ENCODE assay signal across 12 cellular contexts in the genomic region with DNA sequence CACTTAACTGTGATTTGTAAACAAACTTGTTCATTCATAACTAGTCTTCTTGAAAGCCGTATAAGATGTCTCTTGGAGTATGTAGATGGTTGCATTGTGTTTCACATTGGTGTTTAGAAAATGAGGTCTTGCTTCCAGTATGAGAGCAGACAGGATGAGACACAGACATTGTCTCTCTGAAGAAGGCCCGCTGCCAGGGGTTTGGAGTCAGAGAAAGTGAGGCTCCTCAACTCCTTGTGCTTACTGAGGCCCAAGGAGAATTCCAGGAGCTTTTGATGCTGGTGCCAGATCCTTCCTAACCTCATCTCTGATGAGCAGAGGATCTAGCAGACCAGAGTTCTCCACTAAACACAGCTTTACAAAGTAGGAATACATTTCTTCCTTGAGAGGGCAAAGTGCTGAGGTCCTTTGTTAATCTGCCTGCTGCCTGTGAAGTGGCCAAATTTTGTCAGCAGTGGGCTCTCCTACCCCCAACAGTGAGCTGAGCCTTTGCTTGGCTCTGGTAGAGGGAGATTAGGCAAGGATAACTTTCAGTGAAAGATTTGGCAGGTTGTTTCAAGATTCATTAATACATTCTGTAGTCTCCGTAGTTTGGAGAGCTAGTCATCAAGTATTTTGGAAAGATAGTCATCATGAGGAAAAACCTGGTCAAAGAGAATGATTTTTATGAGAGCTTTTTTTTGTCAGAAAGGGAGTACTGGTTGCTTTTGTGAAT. TPM values are rescaled to one million over a fixed set of nuclear protein-coding genes. Genes with fewer than 3 reads are reported as not detected.
DNase-seq lines count a peak whose midpoint lies in the region; ATAC-seq, FAIRE-seq and TF ChIP-seq lines count a peak whose summit lies in the region.
"Had no signal": no experiment of that assay in that cellular context is flagged by ENCODE, and none has a peak within 500 bp of the region (broad histone marks: within the 10 kb centered on the region; RNA-seq: fewer than 3 reads in every experiment).

No MANE protein-coding gene starts in this region.

- H3K36me3 ChIP-seq in stomach = peaks cover 22 to 65% (median 51%) of the 10 kb centered on the region in 4 donors
- peaks cover 24 to 69% of the 10 kb centered on the region in 2 experiments for H3K36me3 ChIP-seq in HepG2 (replicated peaks in 1 of 2; ENCODE audit: control insufficient read depth in 1 of 2, insufficient read depth in 2 of 2, low read length in 2 of 2)

- peak overlapping the region; percentile 53 for H3K27ac Mint-ChIP-seq in activated CD8-positive, alpha-beta T cell treated with anti-CD3 and anti-CD28 coated beads, Interleukin-2, amount 10 ng/mL, durations not matched to agents 7 days and 5 days
- H3K27ac Mint-ChIP-seq in memory B cell = peak overlapping the region; percentile 43
- H3K27ac Mint-ChIP-seq: activated T-cell treated with anti-CD3 and anti-CD28 coated beads, Interleukin-2, amount 50 U/mL, for 72 hours; IgD-negative memory B cell had no signal

- H3K4me3 ChIP-seq in stomach (no peak overlapping the region), HepG2 (replicated peaks in 1 of 3; ENCODE audit: insufficient read depth in 1 of 3, low read depth in 2 of 3, low read length in 3 of 3) (no peak overlapping the region)
- H3K4me3 ChIP-seq: coronary artery had no signal

- peak overlapping the region in 4 of 5 donors; percentile 59 to 82 (median 72) for H3K27ac ChIP-seq in stomach
- H3K27ac ChIP-seq in HepG2 (ENCODE audit: extremely low read length, insufficient read depth, low read length) = no peak overlapping the region

- POLR2A ChIA-PET in activated CD8-positive, alpha-beta T cell treated with anti-CD3 and anti-CD28 coated beads, Interleukin-2, amount 10 ng/mL, durations not matched to agents 7 days and 5 days (lab: Charles Lee) = interaction anchor here (0.6 to 1.1 kb wide), 3 partner anchors 10 to 38 kb away, joined by 4 to 6 read pairs (median 5); partner anchors contain the start of gene MAPRE1
- POLR2A ChIA-PET in HepG2 (lab: Yijun Ruan, JAX) = interaction anchor here (2.5 kb wide), 1 partner anchor 9 kb away, joined by 16 read pairs; the partner anchor contains the start of gene MAPRE1

- no peak overlapping the region for H3K9ac ChIP-seq in HepG2 (ENCODE audit: insufficient read depth, low read depth, low read length)

- no peak for FAIRE-seq in HepG2 (lab: Jason Lieb, UNC)

- H3K9me3 ChIP-seq in stomach (no peaks in the 10 kb centered on the region), HepG2 (ENCODE audit: low read length) (no peaks in the 10 kb centered on the region)

- no peaks in the 10 kb centered on the region for H3K9me3 Mint-ChIP-seq in activated CD8-positive, alpha-beta T cell treated with anti-CD3 and anti-CD28 coated beads, Interleukin-2, amount 10 ng/mL, durations not matched to agents 7 days and 5 days (ENCODE audit: insufficient read depth)
- no peaks in the 10 kb centered on the region for H3K9me3 Mint-ChIP-seq in memory B cell
- H3K9me3 Mint-ChIP-seq: activated T-cell treated with anti-CD3 and anti-CD28 coated beads, Interleukin-2, amount 50 U/mL, for 72 hours; IgD-negative memory B cell had no signal

- H3K4me1 ChIP-seq in stomach = peaks cover 14 to 73% (median 46%) of the 10 kb centered on the region in 4 donors
- no peaks in the 10 kb centered on the region for H3K4me1 ChIP-seq in HepG2 (ENCODE audit: insufficient read depth, low read length)

- no peaks in the 10 kb centered on the region for H3K27me3 Mint-ChIP-seq in activated CD8-positive, alpha-beta T cell treated with anti-CD3 and anti-CD28 coated beads, Interleukin-2, amount 10 ng/mL, durations not matched to agents 7 days and 5 days (ENCODE audit: low read depth)
- no peaks in the 10 kb centered on the region for H3K27me3 Mint-ChIP-seq in memory B cell
- H3K27me3 Mint-ChIP-seq: IgD-negative memory B cell had no signal

- no peak for ATAC-seq in activated CD8-positive, alpha-beta T cell treated with anti-CD3 and anti-CD28 coated beads, Interleukin-2, amount 10 ng/mL, durations not matched to agents 7 days and 5 days
- ATAC-seq in memory B cell (ENCODE audit: low read depth) = no peak
- no peak; the same call in 2 of the 3 replicates for ATAC-seq in HepG2
- ATAC-seq: activated T-cell treated with anti-CD3 and anti-CD28 coated beads, Interleukin-2, amount 50 U/mL, for 72 hours had no signal

- H3K4me2 ChIP-seq in HepG2 (ENCODE audit: low read depth, low read length) = no peak overlapping the region

- no peak for TF ChIP-seq POLR2A in stomach (IDR thresholded peaks at IDR 0.05)
- TF ChIP-seq POLR2A in HepG2 (IDR thresholded peaks at IDR 0.05; ENCODE audit: insufficient read depth in 1 of 2, low read depth in 2 of 2, low read length in 2 of 2) = no peak

- H2AFZ ChIP-seq in HepG2 (ENCODE audit: low read length) = no peak overlapping the region

- no peak for TF ChIP-seq RAD21 in HepG2 (CRISPR knock-in tag; IDR thresholded peaks at IDR 0.05)

- H3K27me3 ChIP-seq in stomach (no peaks in the 10 kb centered on the region), HepG2 (ENCODE audit: control insufficient read depth in 1 of 2, insufficient read depth in 2 of 2, low read length in 2 of 2) (no peaks in the 10 kb centered on the region)

- peaks cover 71% of the 10 kb centered on the region for H3K36me3 Mint-ChIP-seq in activated CD8-positive, alpha-beta T cell treated with anti-CD3 and anti-CD28 coated beads, Interleukin-2, amount 10 ng/mL, durations not matched to agents 7 days and 5 days (ENCODE audit: low read depth)
- H3K36me3 Mint-ChIP-seq in memory B cell = peaks cover 23% of the 10 kb centered on the region

- WGBS in stomach, 5 donors = 53 to 81% (median 74%) methylated on average over 3 of the region's 3 CpGs
- 92% methylated on average over 3 of the region's 3 CpGs for WGBS in HepG2 (ENCODE audit: low lambda C conversion rate)

- peaks cover 49% of the 10 kb centered on the region for H3K4me1 Mint-ChIP-seq in activated CD8-positive, alpha-beta T cell treated with anti-CD3 and anti-CD28 coated beads, Interleukin-2, amount 10 ng/mL, durations not matched to agents 7 days and 5 days (ENCODE audit: low read depth)
- H3K4me1 Mint-ChIP-seq in memory B cell = peaks cover 17% of the 10 kb centered on the region

- in situ Hi-C loops in HepG2 (cut with HindIII; ENCODE audit: extremely low pct_ligation_motif_present, low pct_unique_long_range_greater_than_20kb) = no loop called here

- intact Hi-C loops in stomach (cut with DNase I; ENCODE audit: low total_unique reads) = no loop called here
- intact Hi-C loops in HepG2 (cut with micrococcal nuclease; ENCODE audit: unreplicated experiment) = loop anchor here (5.0 kb wide), 2 partner anchors 37 to 1102 kb away; no protein-coding TSS in a partner anchor

- DNase-seq in GM03348 (ENCODE audit: low spot score) (peak; percentile 54), memory B cell (ENCODE audit: low spot score in 2 of 2) (no peak), stomach (no peak), HepG2 (ENCODE audit: low spot score) (no peak)
- no peak for DNase-seq in activated CD8-positive, alpha-beta T cell treated with anti-CD3 and anti-CD28 coated beads, Interleukin-2, amount 10 ng/mL, durations not matched to agents 7 days and 5 days
- DNase-seq in activated CD4-positive, CD25-positive, alpha-beta regulatory T cell treated with anti-CD3 and anti-CD28 coated beads, Interleukin-2, amount 50 U/mL, for 72 hours = no peak
- no peak for DNase-seq in activated effector memory CD4-positive, alpha-beta T cell treated with Interleukin-2 at 50 U/mL for 16 hours
- DNase-seq: activated T-cell treated with anti-CD3 and anti-CD28 coated beads, Interleukin-2, amount 50 U/mL, for 72 hours; DND-41; T-helper 9 cell had no signal

- no peak overlapping the region for H3K4me3 Mint-ChIP-seq in activated CD8-positive, alpha-beta T cell treated with anti-CD3 and anti-CD28 coated beads, Interleukin-2, amount 10 ng/mL, durations not matched to agents 7 days and 5 days
- H3K4me3 Mint-ChIP-seq in memory B cell = no peak overlapping the region
- H3K4me3 Mint-ChIP-seq: activated T-cell treated with anti-CD3 and anti-CD28 coated beads, Interleukin-2, amount 50 U/mL, for 72 hours; IgD-negative memory B cell had no signal

- H3K79me2 ChIP-seq in HepG2 (ENCODE audit: insufficient read depth, low read length) = peaks cover 61% of the 10 kb centered on the region

- no peak for TF ChIP-seq CTCF in stomach (IDR thresholded peaks at IDR 0.05)
- TF ChIP-seq CTCF in HepG2 (CRISPR knock-in tag; IDR thresholded peaks at IDR 0.05) = no peak

- no peaks in the 10 kb centered on the region for H4K20me1 ChIP-seq in HepG2 (ENCODE audit: insufficient read depth, low read length)

- TF ChIP-seq EP300 in stomach (IDR thresholded peaks at IDR 0.05) (no peak), HepG2 (IDR thresholded peaks at IDR 0.05; ENCODE audit: low read depth in 2 of 2, low read length in 2 of 2) (no peak), HepG2 (CRISPR knock-in tag; IDR thresholded peaks at IDR 0.05; ENCODE audit: borderline replicate concordance) (no peak)

- CTCF ChIA-PET in activated CD8-positive, alpha-beta T cell treated with anti-CD3 and anti-CD28 coated beads, Interleukin-2, amount 10 ng/mL, durations not matched to agents 7 days and 5 days (lab: Charles Lee) = interaction anchor here (0.9 to 2.4 kb wide), 7 partner anchors 8 to 247 kb away, joined by 3 to 6 read pairs (median 5); partner anchors contain the start of genes C20orf203 and MAPRE1
- CTCF ChIA-PET in HepG2 (lab: Yijun Ruan, JAX; ENCODE audit: low intra/inter-chr PET ratio, low total read pairs) = no interaction called here

- BruUV-seq in HepG2 (replicated peaks; lab: Mats Ljungman, UMichigan) = no TSS peak

RNA-seq across cellular contexts. Expression of gene MAPRE1, which starts 9.7 kb away (rescaled TPM):
- total RNA-seq in activated CD8-positive, alpha-beta T cell treated with anti-CD3 and anti-CD28 coated beads, Interleukin-2, amount 10 ng/mL, durations not matched to agents 7 days and 5 days = 100 to 1,000 TPM; 137 to 142 TPM
- total RNA-seq in stomach = 100 to 1,000 TPM in 1 of 5 donors, 10 to 100 TPM in 4; 24.5 to 143 (median 62.2) TPM
- 10 to 100 TPM; 26.3 to 57.9 (median 49.7) TPM for polyA plus RNA-seq in stomach
- 190 and 342 TPM in 2 replicates for total RNA-seq in HepG2 (2016; rRNA removed; fragmentation: Illumina TruSeq; extraction: Trizol)
- total RNA-seq in HepG2 (2016; cell fraction: cytosol; rRNA removed; fragmentation: Illumina TruSeq; extraction: Trizol; ENCODE audit: low read depth) = 23.7 and 27.2 TPM in 2 replicates
- total RNA-seq in HepG2 (2016; cell fraction: insoluble cytoplasmic fraction; rRNA removed; fragmentation: Illumina TruSeq; extraction: Trizol) = 187 and 334 TPM in 2 replicates
- 91.1 and 97.7 TPM in 2 replicates for total RNA-seq in HepG2 (2016; cell fraction: membrane; rRNA removed; fragmentation: Illumina TruSeq; extraction: Trizol)
- 103 and 108 TPM in 2 replicates for total RNA-seq in HepG2 (2016; cell fraction: nucleus; rRNA removed; fragmentation: Illumina TruSeq; extraction: Trizol)
- polyA plus RNA-seq in HepG2 (2011; rRNA removed) = 62.1 and 76.0 TPM in 2 replicates
- polyA plus RNA-seq in HepG2 (2011; cell fraction: cytosol; rRNA removed) = 51.6 and 80.9 TPM in 2 replicates
- polyA plus RNA-seq in HepG2 (2011; cell fraction: nucleus; rRNA removed) = 20.7 and 30.2 TPM in 2 replicates
- polyA plus RNA-seq in HepG2 (2012) = 141 and 152 TPM in 2 replicates
- 28.5 and 29.5 TPM in 2 replicates for polyA plus RNA-seq in HepG2 (2016; cell fraction: cytosol; fragmentation: Illumina TruSeq; extraction: Trizol; ENCODE audit: low read depth)
- polyA plus RNA-seq in HepG2 (2016; cell fraction: insoluble cytoplasmic fraction; fragmentation: Illumina TruSeq; extraction: Trizol; ENCODE audit: low read depth) = 374 and 399 TPM in 2 replicates
- polyA plus RNA-seq in HepG2 (2016; cell fraction: membrane; fragmentation: Illumina TruSeq; extraction: Trizol; ENCODE audit: low read depth) = 73.8 and 81.9 TPM in 2 replicates
- 134 and 143 TPM in 2 replicates for polyA plus RNA-seq in HepG2 (2016; cell fraction: nucleus; fragmentation: Illumina TruSeq; extraction: Trizol; ENCODE audit: insufficient read depth, low read depth)
- polyA minus RNA-seq in HepG2 (2011; rRNA and poly(A)+ RNA removed; ENCODE audit: low replicate concordance) = 44.6 and 56.4 TPM in 2 replicates
- polyA minus RNA-seq in HepG2 (2011; cell fraction: cytosol; rRNA and poly(A)+ RNA removed) = 59.3 and 68.8 TPM in 2 replicates
- polyA minus RNA-seq in HepG2 (2011; cell fraction: nucleus; rRNA and poly(A)+ RNA removed) = 42.7 and 48.6 TPM in 2 replicates

RNA-seq across cellular contexts. Expression of gene EFCAB8, which starts 29.3 kb away (rescaled TPM):
- total RNA-seq in activated CD8-positive, alpha-beta T cell treated with anti-CD3 and anti-CD28 coated beads, Interleukin-2, amount 10 ng/mL, durations not matched to agents 7 days and 5 days = 1 to 10 TPM; 1.0 to 1.5 TPM
- under 1 TPM in 2 of 5 donors, not detected in 3; 0.18 to 0.45 TPM for total RNA-seq in stomach
- polyA plus RNA-seq in stomach = not detected
- 0.22 TPM in 1 of 2 replicates, not detected in the other for total RNA-seq in HepG2 (2016; rRNA removed; fragmentation: Illumina TruSeq; extraction: Trizol)
- 0.10 TPM in 1 of 2 replicates, not detected in the other for total RNA-seq in HepG2 (2016; cell fraction: cytosol; rRNA removed; fragmentation: Illumina TruSeq; extraction: Trizol; ENCODE audit: low read depth)
- total RNA-seq in HepG2 (2016; cell fraction: insoluble cytoplasmic fraction; rRNA removed; fragmentation: Illumina TruSeq; extraction: Trizol) = not detected in 2 replicates
- total RNA-seq in HepG2 (2016; cell fraction: membrane; rRNA removed; fragmentation: Illumina TruSeq; extraction: Trizol) = not detected in 2 replicates
- 0.72 TPM in 1 of 2 replicates, not detected in the other for total RNA-seq in HepG2 (2016; cell fraction: nucleus; rRNA removed; fragmentation: Illumina TruSeq; extraction: Trizol)
- 0.15 TPM in 1 of 2 replicates, not detected in the other for polyA plus RNA-seq in HepG2 (2011; rRNA removed)
- polyA plus RNA-seq in HepG2 (2011; cell fraction: cytosol; rRNA removed) = not detected in 2 replicates
- 0.31 and 1.2 TPM in 2 replicates for polyA plus RNA-seq in HepG2 (2011; cell fraction: nucleus; rRNA removed)
- polyA plus RNA-seq in HepG2 (2012) = not detected in 2 replicates
- not detected in 2 replicates for polyA plus RNA-seq in HepG2 (2016; cell fraction: cytosol; fragmentation: Illumina TruSeq; extraction: Trizol; ENCODE audit: low read depth)
- not detected in 2 replicates for polyA plus RNA-seq in HepG2 (2016; cell fraction: insoluble cytoplasmic fraction; fragmentation: Illumina TruSeq; extraction: Trizol; ENCODE audit: low read depth)
- not detected in 2 replicates for polyA plus RNA-seq in HepG2 (2016; cell fraction: membrane; fragmentation: Illumina TruSeq; extraction: Trizol; ENCODE audit: low read depth)
- 0.62 and 0.75 TPM in 2 replicates for polyA plus RNA-seq in HepG2 (2016; cell fraction: nucleus; fragmentation: Illumina TruSeq; extraction: Trizol; ENCODE audit: insufficient read depth, low read depth)
- not detected in 2 replicates for polyA minus RNA-seq in HepG2 (2011; rRNA and poly(A)+ RNA removed; ENCODE audit: low replicate concordance)
- polyA minus RNA-seq in HepG2 (2011; cell fraction: cytosol; rRNA and poly(A)+ RNA removed) = not detected in 2 replicates
- not detected in 2 replicates for polyA minus RNA-seq in HepG2 (2011; cell fraction: nucleus; rRNA and poly(A)+ RNA removed)
- polyA plus RNA-seq: IgD-negative memory B cell had no signal
